In the genomic region with DNA sequence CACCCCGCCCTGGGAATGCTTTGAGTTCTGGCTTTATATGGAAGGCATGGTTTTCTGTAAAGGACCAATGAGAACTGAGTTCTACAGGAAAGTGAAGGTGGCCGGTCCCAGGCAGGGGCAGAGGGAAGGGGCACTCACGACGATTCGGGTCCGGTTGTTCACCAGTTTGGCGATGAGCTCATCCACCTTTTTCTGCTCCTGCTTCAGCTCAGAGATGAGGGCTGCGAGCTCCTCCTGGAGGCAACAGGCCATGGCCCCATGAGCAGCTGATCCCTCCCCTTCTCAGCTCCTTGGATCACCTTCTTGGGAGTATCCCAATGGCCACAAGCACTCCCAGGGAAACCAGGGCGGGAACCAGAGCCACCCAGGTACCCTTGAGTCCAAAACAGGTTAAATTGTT, we compare ENCODE assay signal across 7 cellular contexts. TPM values are rescaled to one million over a fixed set of nuclear protein-coding genes. Genes with fewer than 3 reads are reported as not detected.
"Had no signal": no experiment of that assay in that cellular context is flagged by ENCODE, and none has a peak within 500 bp of the region (broad histone marks: within the 10 kb centered on the region; RNA-seq: fewer than 3 reads in every experiment).

No MANE protein-coding gene starts in this region.

RNA-seq across cellular contexts. Expression of a gene that starts 7.9 kb away (rescaled TPM):
- total RNA-seq: activated B cell treated with CpG ODN at 0.5 μM for 24 hours; activated CD4-positive, alpha-beta T cell treated with anti-CD3 and anti-CD28 coated beads, Interleukin-2, amount 10 ng/mL, durations not matched to agents 24 days and 14 days; activated CD8-positive, alpha-beta memory T cell treated with anti-CD3 and anti-CD28 coated beads, Interleukin-2, amount 10 ng/mL, durations not matched to agents 7 days and 5 days; activated T-helper 1 cell treated with anti-CD3 and anti-CD28 coated beads, Interleukin-12 subunit alpha, Interleukin-12 subunit beta, Interleukin-2, Interleukin-4 antibody, amounts not matched to agents 30 ng/mL and 10 ng/mL and 1 ng/mL, durations not matched to agents 14 hours and 24 hours and 36 hours; ascending aorta; PC-3; SK-MEL-5 had no signal

RNA-seq across cellular contexts. Expression of a gene that starts 8.0 kb away (rescaled TPM):
- total RNA-seq: activated B cell treated with CpG ODN at 0.5 μM for 24 hours; activated CD4-positive, alpha-beta T cell treated with anti-CD3 and anti-CD28 coated beads, Interleukin-2, amount 10 ng/mL, durations not matched to agents 24 days and 14 days; activated CD8-positive, alpha-beta memory T cell treated with anti-CD3 and anti-CD28 coated beads, Interleukin-2, amount 10 ng/mL, durations not matched to agents 7 days and 5 days; activated T-helper 1 cell treated with anti-CD3 and anti-CD28 coated beads, Interleukin-12 subunit alpha, Interleukin-12 subunit beta, Interleukin-2, Interleukin-4 antibody, amounts not matched to agents 30 ng/mL and 10 ng/mL and 1 ng/mL, durations not matched to agents 14 hours and 24 hours and 36 hours; ascending aorta; PC-3; SK-MEL-5 had no signal
